Comparison of ENCODE assay signal across 7 cellular contexts in genomic region chr5:97009212-97009898, GRCh38.
A peak's percentile ranks its signal among the peaks of the same experiment; 100 is the strongest.
DNase-seq lines count a peak whose midpoint lies in the region; ATAC-seq lines count a peak whose summit lies in the region.

No MANE protein-coding gene starts in this region.

- peak overlapping the region; percentile 46 to 90 for H3K27ac Mint-ChIP-seq in T-cell
- peak overlapping the region; percentile 73 for H3K27ac Mint-ChIP-seq in memory B cell

- H3K36me3 Mint-ChIP-seq in T-cell (peaks cover 52% of the 10 kb centered on the region), memory B cell (peaks cover 26% of the 10 kb centered on the region)

- POLR2A ChIA-PET in T-cell (lab: Charles Lee) = interaction anchor here (0.5 to 0.6 kb wide), 3 partner anchors 136 to 174 kb away, joined by 3 to 4 read pairs (median 3); no protein-coding TSS in a partner anchor

- ATAC-seq in GM18858 (IDR thresholded peaks at IDR 0.05; ENCODE audit: unreplicated experiment) (peak; percentile 55), HG02870 (IDR thresholded peaks at IDR 0.05; ENCODE audit: unreplicated experiment) (peak; percentile 58), T-cell (replicated peaks in 1 of 4) (peak; percentile 55 to 80 (median 76)), memory B cell (ENCODE audit: low read depth) (peak; percentile 95)

- CTCF ChIA-PET in T-cell (lab: Charles Lee) = interaction anchor here (0.7 to 1.4 kb wide), 5 partner anchors 12 to 151 kb away, joined by 5 to 13 read pairs (median 6); no protein-coding TSS in a partner anchor

- no peaks in the 10 kb centered on the region for H3K9me3 Mint-ChIP-seq in T-cell
- no peaks in the 10 kb centered on the region for H3K9me3 Mint-ChIP-seq in memory B cell

- H3K27me3 Mint-ChIP-seq in T-cell (no peaks in the 10 kb centered on the region), memory B cell (no peaks in the 10 kb centered on the region)

- H3K4me3 Mint-ChIP-seq in T-cell (peak overlapping the region; percentile 7 to 48 (median 31)), memory B cell (peak overlapping the region; percentile 39)

- DNase-seq in T-cell (peak in 1 of 34 experiments; percentile 0), memory B cell (ENCODE audit: low spot score in 2 of 2) (peak in 1 of 2 donors; percentile 42), NK-92 (lab: John Stamatoyannopoulos, UW; ENCODE audit: unreplicated experiment) (no peak), NCI-H526 (lab: John Stamatoyannopoulos, UW) (no peak)
- no peak for DNase-seq in stimulated activated CD4-positive, alpha-beta T cell treated with anti-CD3 and anti-CD28 coated beads, Interleukin-4, amount 100 ng/mL, for 1 hour

- H3K4me1 Mint-ChIP-seq in T-cell (peaks cover 27 to 42% (median 31%) of the 10 kb centered on the region in 3 donors), memory B cell (peaks cover 20% of the 10 kb centered on the region)
